Comparison of ENCODE assay signal across 10 cellular contexts in the genomic region with DNA sequence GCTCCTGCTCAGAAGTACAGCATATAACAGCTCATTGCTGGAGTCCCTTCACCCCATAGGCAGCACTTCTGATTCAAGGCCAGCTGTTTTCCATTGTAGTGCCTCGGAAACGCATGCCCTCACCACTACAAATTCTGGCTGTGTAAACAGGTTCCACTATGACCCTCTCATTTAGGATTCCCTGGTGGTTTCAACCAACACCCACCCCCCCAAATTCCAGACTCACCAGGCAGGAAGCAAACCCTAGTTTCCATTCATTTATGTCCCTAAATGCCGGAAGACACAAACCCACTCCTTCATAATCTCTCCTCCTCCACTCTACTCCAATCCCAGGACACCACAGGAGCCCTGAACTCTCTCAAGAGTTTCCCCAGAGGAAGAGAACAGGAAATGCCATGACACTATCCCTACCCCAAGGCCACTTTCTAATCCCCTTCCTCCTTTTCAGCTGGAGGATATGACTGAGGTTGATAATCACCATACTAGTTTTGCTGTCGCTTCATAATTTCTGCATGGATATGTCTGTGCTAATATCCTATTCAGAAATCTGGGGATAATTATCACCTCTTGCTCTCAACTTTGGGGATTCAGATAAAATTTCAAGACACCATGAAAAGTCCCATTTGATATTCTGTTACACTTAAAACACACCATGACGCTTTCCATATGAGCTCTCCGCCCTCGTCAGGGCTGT.
DNase-seq lines count a peak whose midpoint lies in the region; ATAC-seq, FAIRE-seq and TF ChIP-seq lines count a peak whose summit lies in the region.
"Had no signal": no experiment of that assay in that cellular context is flagged by ENCODE, and none has a peak within 500 bp of the region (broad histone marks: within the 10 kb centered on the region; RNA-seq: fewer than 3 reads in every experiment).

No MANE protein-coding gene starts in this region.

- H3K14ac ChIP-seq in H1 (ENCODE audit: insufficient read length): no peak overlapping the region

- TF ChIP-seq POLR2A in A549 (IDR thresholded peaks at IDR 0.05; ENCODE audit: low read length): no peak
- TF ChIP-seq POLR2A in H1 (IDR thresholded peaks at IDR 0.05; ENCODE audit: control extremely low read depth in 1 of 2, low read depth in 2 of 2, low read length in 2 of 2): no peak

- H2BK120ac ChIP-seq in H1 (replicated peaks; ENCODE audit: low read depth, low read length): no peak overlapping the region

- no peak overlapping the region for H2BK5ac ChIP-seq in H1 (ENCODE audit: low read depth, low read length)

- no peak overlapping the region for H4K8ac ChIP-seq in H1 (ENCODE audit: extremely low read depth, insufficient read depth, low read length)

- no peak overlapping the region for H2BK12ac ChIP-seq in H1 (ENCODE audit: low read depth, low read length)

- H2BK20ac ChIP-seq in H1 (ENCODE audit: low read length): no peak overlapping the region

- TF ChIP-seq RAD21 in A549 (conservative IDR thresholded peaks at IDR 0.05 in 1 of 2, IDR thresholded peaks at IDR 0.05 in 1 of 2) (no peak), H1 (IDR thresholded peaks at IDR 0.05 in 1 of 2, conservative IDR thresholded peaks at IDR 0.05 in 1 of 2; ENCODE audit: low read depth in 2 of 2, low read length in 2 of 2) (no peak)

- H3K9ac ChIP-seq in H1 (replicated peaks in 1 of 4; ENCODE audit: extremely low read depth in 1 of 4, low read depth in 3 of 4, low read length in 3 of 4): no peak overlapping the region
- H3K9ac ChIP-seq in muscle layer of colon (ENCODE audit: low read length): no peak overlapping the region

- H3K79me2 ChIP-seq in H1 (ENCODE audit: control insufficient read depth in 1 of 2, insufficient read depth in 2 of 2, low read length in 2 of 2): no peaks in the 10 kb centered on the region

- H3K4me2 ChIP-seq in A549 (peak overlapping the region; percentile 10), H1 (ENCODE audit: insufficient read depth in 1 of 2, low read depth in 2 of 2, low read length in 2 of 2) (no peak overlapping the region)

- H4K91ac ChIP-seq in H1 (replicated peaks; ENCODE audit: insufficient read length, low read length): no peak overlapping the region

- peak overlapping the region; percentile 34; the same call in 1 of the 2 replicates for H2AFZ ChIP-seq in H1 (ENCODE audit: low read length)

- no peak for DNase-seq in A549 (ENCODE audit: low read depth in 1 of 2, low spot score in 1 of 2)
- DNase-seq in RPMI7951 (ENCODE audit: low read depth): peak; percentile 19
- DNase-seq in H1 (ENCODE audit: low read depth in 1 of 2, low spot score in 2 of 2): no peak
- DNase-seq in DMS153 treated with DMSO at 0.1 percent for 48 hours (lab: John Stamatoyannopoulos, UW; ENCODE audit: unreplicated experiment): no peak
- DNase-seq in stimulated activated CD4-positive, alpha-beta T cell treated with anti-CD3 and anti-CD28 coated beads, Interleukin-4, amount 100 ng/mL, for 1 hour: no peak

- no peak overlapping the region for H3K23ac ChIP-seq in H1 (ENCODE audit: insufficient read length)

- H2AK5ac ChIP-seq in H1 (ENCODE audit: low read depth, low read length): no peak overlapping the region

- FAIRE-seq in A549 (lab: Jason Lieb, UNC) (no peak), H1 (lab: Jason Lieb, UNC) (no peak)
- FAIRE-seq: GM12892 had no signal

- CTCF ChIA-PET in A549 (lab: Yijun Ruan, JAX) (interaction anchor here (0.9 to 2.4 kb wide), 4 partner anchors 14 to 76 kb away, joined by 3 to 11 read pairs (median 4); a partner anchor contains a TSS), H1 (lab: Charles Lee; ENCODE audit: partially characterized antibody) (interaction anchor here (1.4 to 2.1 kb wide), 5 partner anchors 12 to 52 kb away, joined by 3 to 11 read pairs (median 5); no protein-coding TSS in a partner anchor)

- 0 out of 3 replicates have a peak, but pooled peaks cover 10% of the 10 kb centered on the region for H3K9me3 ChIP-seq in A549
- H3K9me3 ChIP-seq in H1 (ENCODE audit: insufficient read depth in 2 of 2, low read depth in 1 of 2, low read length in 1 of 2): no peaks in the 10 kb centered on the region
- peaks cover 6% of the 10 kb centered on the region for H3K9me3 ChIP-seq in muscle layer of colon (ENCODE audit: low read length)
- H3K9me3 ChIP-seq: thyroid gland had no signal

- no peak overlapping the region for H3K56ac ChIP-seq in H1 (replicated peaks; ENCODE audit: insufficient read length, low read depth, low read length)

- TF ChIP-seq CTCF in A549 (IDR thresholded peaks at IDR 0.05): no peak
- TF ChIP-seq CTCF in H1 (IDR thresholded peaks at IDR 0.05; ENCODE audit: control extremely low read depth in 1 of 3, insufficient read depth in 1 of 3, low read depth in 1 of 3, low read length in 3 of 3): no peak

- H3K27ac ChIP-seq in A549: peak overlapping the region; percentile 56 to 76
- H3K27ac ChIP-seq in H1 (ENCODE audit: low read depth, low read length): no peak overlapping the region
- H3K27ac ChIP-seq in muscle layer of colon (ENCODE audit: low read depth, low read length): peak overlapping the region; percentile 23

- H2BK15ac ChIP-seq in H1 (ENCODE audit: low read length): no peak overlapping the region; the same call in 1 of the 2 replicates

- H3K4me1 ChIP-seq in A549 (peaks cover 14% of the 10 kb centered on the region), H1 (replicated peaks in 1 of 4; ENCODE audit: control insufficient read depth in 3 of 4, insufficient read depth in 4 of 4, low read length in 3 of 4) (no peaks in the 10 kb centered on the region), muscle layer of colon (ENCODE audit: insufficient read depth, low read length) (no peaks in the 10 kb centered on the region)
- H3K4me1 ChIP-seq: thyroid gland had no signal

- ATAC-seq in A549 (peak; percentile 31 to 37; a peak in 3 of 6 replicates), HG02759 (IDR thresholded peaks at IDR 0.05; ENCODE audit: unreplicated experiment) (no peak), HG03095 (IDR thresholded peaks at IDR 0.05; ENCODE audit: unreplicated experiment) (no peak)

- no peak overlapping the region for H4K5ac ChIP-seq in H1 (ENCODE audit: insufficient read length, low read depth, low read length)

- H3K4me3 ChIP-seq in A549: no peak overlapping the region
- H3K4me3 ChIP-seq in H1 (ENCODE audit: extremely low read depth in 1 of 4, insufficient read depth in 2 of 4, low read depth in 3 of 4, low read length in 4 of 4): no peak overlapping the region
- H3K4me3 ChIP-seq in muscle layer of colon (ENCODE audit: low read depth in 1 of 2, low read length in 2 of 2): no peak overlapping the region
- H3K4me3 ChIP-seq: thyroid gland had no signal

- no peaks in the 10 kb centered on the region for H3K23me2 ChIP-seq in H1 (ENCODE audit: low read depth, low read length)

- no peaks in the 10 kb centered on the region for H3K79me1 ChIP-seq in H1 (ENCODE audit: low read depth, low read length)

- H3K27me3 ChIP-seq in H1 (replicated peaks in 1 of 4; ENCODE audit: control insufficient read depth in 3 of 4, extremely low read depth in 1 of 4, insufficient read depth in 3 of 4, low read length in 3 of 4): no peaks in the 10 kb centered on the region; a peak in 1 of 7 replicates
- H3K27me3 ChIP-seq in muscle layer of colon (ENCODE audit: control insufficient read depth in 1 of 2, insufficient read depth in 2 of 2, low read length in 2 of 2): no peaks in the 10 kb centered on the region
- H3K27me3 ChIP-seq: thyroid gland had no signal

- H3K36me3 ChIP-seq in H1 (ENCODE audit: control insufficient read depth in 2 of 4, insufficient read depth in 4 of 4, low read length in 3 of 4) (no peaks in the 10 kb centered on the region), muscle layer of colon (ENCODE audit: insufficient read depth, low read length) (no peaks in the 10 kb centered on the region)
- H3K36me3 ChIP-seq: thyroid gland had no signal

- TF ChIP-seq EP300 in A549 (IDR thresholded peaks at IDR 0.05) (no peak), H1 (IDR thresholded peaks at IDR 0.05; ENCODE audit: borderline replicate concordance in 1 of 2, low read depth in 2 of 2, low read length in 2 of 2) (no peak)

- 68% methylated on average over 7 of the region's 7 CpGs for whole genome bisulfite sequencing in A549 (ENCODE audit: missing lambda C conversion rate)
- 85% methylated on average over 7 of the region's 7 CpGs; no CpG with 5 or more reads in 1 of the 2 experiments for WGBS in H1 (ENCODE audit: extremely low coverage in 1 of 2, insufficient coverage in 1 of 2, insufficient read length in 1 of 2, insufficient replicate concordance in 2 of 2, low coverage in 1 of 2, low lambda C conversion rate in 2 of 2, missing lambda C conversion rate in 1 of 2), 2 experiments

- H4K20me1 ChIP-seq in H1 (replicated peaks in 1 of 2; ENCODE audit: control insufficient read depth in 1 of 2, insufficient read depth in 2 of 2, low read length in 2 of 2): no peaks in the 10 kb centered on the region

- H3K18ac ChIP-seq in H1 (ENCODE audit: extremely low read depth, low read length): no peak overlapping the region

- POLR2A ChIA-PET in A549 (lab: Yijun Ruan, JAX): interaction anchor here (0.8 to 1.3 kb wide), 4 partner anchors 15 to 154 kb away, joined by 3 to 5 read pairs (median 4); a partner anchor contains a TSS
- POLR2A ChIA-PET in H1 (lab: Charles Lee; ENCODE audit: partially characterized antibody): interaction anchor here (1.1 kb wide), 1 partner anchor 76 kb away, joined by 4 read pairs; a partner anchor contains a TSS

- no peak overlapping the region for H3K4ac ChIP-seq in H1 (replicated peaks; ENCODE audit: insufficient read length, low read depth, low read length)

TF ChIP-seq in A549, 52 proteins besides CTCF, POLR2A, EP300 and RAD21 (continues in another document):
- TF ChIP-seq FOXS1 (CRISPR knock-in tag; IDR thresholded peaks at IDR 0.05) (no peak), FOSL2 (IDR thresholded peaks at IDR 0.05) (no peak), FOSL2 (CRISPR knock-in tag; IDR thresholded peaks at IDR 0.05) (no peak), CBX2 (IDR thresholded peaks at IDR 0.05; ENCODE audit: borderline replicate concordance, low read depth) (no peak), ZFP36 (IDR thresholded peaks at IDR 0.05; ENCODE audit: borderline replicate concordance, partially characterized antibody) (no peak), FOSB (CRISPR knock-in tag; IDR thresholded peaks at IDR 0.05) (no peak), CHD4 (IDR thresholded peaks at IDR 0.05; ENCODE audit: borderline replicate concordance) (no peak), MAZ (IDR thresholded peaks at IDR 0.05; ENCODE audit: borderline replicate concordance, low read depth, low read length) (no peak)

TF ChIP-seq in H1, 55 proteins besides CTCF, POLR2A, EP300 and RAD21:
- TF ChIP-seq GABPA (IDR thresholded peaks at IDR 0.05; ENCODE audit: borderline replicate concordance, insufficient read depth, low read length) (no peak), SP1 (IDR thresholded peaks at IDR 0.05; ENCODE audit: low read depth, low read length) (no peak), HDAC6 (IDR thresholded peaks at IDR 0.05; ENCODE audit: low read depth, low read length) (no peak), EZH2 (IDR thresholded peaks at IDR 0.05; ENCODE audit: low read depth, low read length, severe bottlenecking) (no peak), TAF7 (optimal IDR thresholded peaks at IDR 0.05; ENCODE audit: borderline replicate concordance, low read depth, low read length) (no peak), CREB1 (IDR thresholded peaks at IDR 0.05) (no peak)

Comparison
In these comparisons a context has a peak if more than half of its experiments do, and no peak if none do; other contexts are left out.
1. ATAC-seq: peak in A549 (2 of 2); none in HG02759 (single experiment) and HG03095 (single experiment).